Comparison of ENCODE assay signal across 13 cellular contexts in genomic region chr13:110542311-110542796, GRCh38.
"Had no signal": no experiment of that assay in that cellular context is flagged by ENCODE, and none has a peak within 500 bp of the region (broad histone marks: within the 10 kb centered on the region; RNA-seq: fewer than 3 reads in every experiment).

No MANE protein-coding gene starts in this region.

- H3K4me3 ChIP-seq: heart left ventricle, neural progenitor cell, ovary, tibial nerve had no signal

- H3K27me3 ChIP-seq: foreskin keratinocyte, heart left ventricle, neural progenitor cell, ovary, tibial nerve had no signal

- ATAC-seq: foreskin keratinocyte; stimulated activated naive CD8-positive, alpha-beta T cell treated with anti-CD3 and anti-CD28 coated beads, Interleukin-15, amount 100 ng/mL, for 72 hours had no signal

- H3K36me3 ChIP-seq: neural progenitor cell, ovary, tibial nerve had no signal

- H3K9me3 ChIP-seq: heart left ventricle, ovary, tibial nerve had no signal

- H3K27ac ChIP-seq: foreskin keratinocyte, neural progenitor cell, ovary had no signal

- H3K4me1 ChIP-seq: foreskin keratinocyte had no signal

- DNase-seq: activated CD4-positive, alpha-beta memory T cell treated with anti-CD3 and anti-CD28 coated beads for 36 hours; activated gamma-delta T cell treated with Interleukin-2 at 50 U/mL for 16 hours; activated naive CD8-positive, alpha-beta T cell treated with anti-CD3 and anti-CD28 coated beads for 36 hours; activated T-cell treated with anti-CD3 and anti-CD28 coated beads, Interleukin-2, amount 50 U/mL, for 48 hours; anterior cingulate cortex; heart left ventricle; ovary; stimulated activated CD4-positive, alpha-beta T cell treated with anti-CD3 and anti-CD28 coated beads, Interleukin-4, amount 100 ng/mL, for 4 hours; stimulated activated naive CD8-positive, alpha-beta T cell treated with anti-CD3 and anti-CD28 coated beads, Interleukin-15, amount 100 ng/mL, for 72 hours; SW 1271 had no signal
